Comparison of ENCODE assay signal across 30 cellular contexts in the genomic region with DNA sequence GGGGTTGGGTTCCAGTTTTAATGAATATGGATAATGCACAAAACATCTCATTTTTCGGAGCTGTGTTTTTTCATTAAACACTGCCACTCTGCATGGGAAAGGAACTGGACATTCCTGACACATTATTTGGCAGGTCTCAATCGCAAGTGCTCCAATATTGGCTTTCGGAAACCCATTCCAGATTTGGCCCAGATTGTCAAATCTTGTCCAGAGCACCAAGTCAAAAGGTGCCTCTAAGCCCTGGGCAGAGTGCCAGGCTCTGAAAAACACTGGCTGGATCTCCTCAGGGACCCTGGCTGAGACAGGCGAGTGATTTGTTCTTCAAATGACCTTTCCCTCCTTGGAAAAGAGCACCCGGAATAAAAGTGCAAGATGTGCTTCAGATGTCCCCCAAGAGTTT.
DNase-seq lines count a peak whose midpoint lies in the region; ATAC-seq, FAIRE-seq and TF ChIP-seq lines count a peak whose summit lies in the region.
"Had no signal": no experiment of that assay in that cellular context is flagged by ENCODE, and none has a peak within 500 bp of the region (broad histone marks: within the 10 kb centered on the region; RNA-seq: fewer than 3 reads in every experiment).

No MANE protein-coding gene starts in this region.

- H3K27ac ChIP-seq in thyroid gland: no peak overlapping the region
- no peak overlapping the region for H3K27ac ChIP-seq in pancreas
- H3K27ac ChIP-seq: BLaER1 treated with 17β-estradiol and CSF1 and Interleukin-3, amounts not matched to agents 10 nM and 100 nM; colonic mucosa; SJSA1 had no signal

- no peaks in the 10 kb centered on the region for H3K9me3 ChIP-seq in thyroid gland
- H3K9me3 ChIP-seq in pancreas: no peaks in the 10 kb centered on the region
- H3K9me3 ChIP-seq: colonic mucosa had no signal

- H3K4me3 Mint-ChIP-seq in chondrocyte (ENCODE audit: unreplicated experiment): no peak overlapping the region
- H3K4me3 Mint-ChIP-seq in activated naive CD8-positive, alpha-beta T cell treated with anti-CD3 and anti-CD28 coated beads, Interleukin-2, amount 50 U/mL, for 24 hours: no peak overlapping the region
- H3K4me3 Mint-ChIP-seq: activated CD8-positive, alpha-beta memory T cell treated with anti-CD3 and anti-CD28 coated beads, Interleukin-2, amount 10 ng/mL, durations not matched to agents 7 days and 5 days; effector memory CD8-positive, alpha-beta T cell; IgD-negative memory B cell; T-cell had no signal

- no peak for FAIRE-seq in pancreas (lab: Jason Lieb, UNC)
- FAIRE-seq: bronchial epithelial cell, frontal cortex, GM12878 had no signal

- H3K4me1 ChIP-seq in thyroid gland: no peaks in the 10 kb centered on the region
- no peaks in the 10 kb centered on the region for H3K4me1 ChIP-seq in pancreas
- H3K4me1 ChIP-seq: colonic mucosa, SJSA1 had no signal

- 32 to 41% methylated on average over 5 of the region's 5 CpGs for WGBS in thyroid gland, 2 donors
- 55 to 76% methylated on average over 5 of the region's 5 CpGs for WGBS in pancreas, 2 donors

- intact Hi-C loops in left ventricle myocardium superior (cut with micrococcal nuclease): no loop called here
- intact Hi-C loops in thyroid gland (cut with DNase I): no loop called here
- intact Hi-C loops in pancreas (cut with DNase I): no loop called here

- H3K36me3 ChIP-seq in thyroid gland (no peaks in the 10 kb centered on the region), pancreas (no peaks in the 10 kb centered on the region)
- H3K36me3 ChIP-seq: BLaER1 treated with 17β-estradiol and CSF1 and Interleukin-3, amounts not matched to agents 10 nM and 100 nM; colonic mucosa; SJSA1 had no signal

- TF ChIP-seq POLR2A in thyroid gland (IDR thresholded peaks at IDR 0.05): no peak

- H3K9me3 Mint-ChIP-seq in chondrocyte (ENCODE audit: low read depth): peaks cover 14% of the 10 kb centered on the region
- H3K9me3 Mint-ChIP-seq in activated naive CD8-positive, alpha-beta T cell treated with anti-CD3 and anti-CD28 coated beads, Interleukin-2, amount 50 U/mL, for 24 hours: peaks cover 7% of the 10 kb centered on the region
- H3K9me3 Mint-ChIP-seq: effector memory CD8-positive, alpha-beta T cell; T-cell had no signal

- no peaks in the 10 kb centered on the region for H3K36me3 Mint-ChIP-seq in chondrocyte (ENCODE audit: low read depth)
- H3K36me3 Mint-ChIP-seq in activated naive CD8-positive, alpha-beta T cell treated with anti-CD3 and anti-CD28 coated beads, Interleukin-2, amount 50 U/mL, for 24 hours (ENCODE audit: low read depth): no peaks in the 10 kb centered on the region

- peaks cover 20% of the 10 kb centered on the region for H3K4me1 Mint-ChIP-seq in chondrocyte (ENCODE audit: low read depth)
- H3K4me1 Mint-ChIP-seq in activated naive CD8-positive, alpha-beta T cell treated with anti-CD3 and anti-CD28 coated beads, Interleukin-2, amount 50 U/mL, for 24 hours: peaks cover 15% of the 10 kb centered on the region

- H3K27ac Mint-ChIP-seq in chondrocyte (ENCODE audit: unreplicated experiment): peak overlapping the region; percentile 82
- H3K27ac Mint-ChIP-seq in activated naive CD8-positive, alpha-beta T cell treated with anti-CD3 and anti-CD28 coated beads, Interleukin-2, amount 50 U/mL, for 24 hours: no peak overlapping the region
- H3K27ac Mint-ChIP-seq: activated CD8-positive, alpha-beta memory T cell treated with anti-CD3 and anti-CD28 coated beads, Interleukin-2, amount 10 ng/mL, durations not matched to agents 7 days and 5 days; effector memory CD8-positive, alpha-beta T cell; IgD-negative memory B cell; progenitor cell of endocrine pancreas; T-cell had no signal

- H3K27me3 Mint-ChIP-seq in chondrocyte (ENCODE audit: low read depth): no peaks in the 10 kb centered on the region
- no peaks in the 10 kb centered on the region for H3K27me3 Mint-ChIP-seq in activated naive CD8-positive, alpha-beta T cell treated with anti-CD3 and anti-CD28 coated beads, Interleukin-2, amount 50 U/mL, for 24 hours
- H3K27me3 Mint-ChIP-seq: activated CD8-positive, alpha-beta memory T cell treated with anti-CD3 and anti-CD28 coated beads, Interleukin-2, amount 10 ng/mL, durations not matched to agents 7 days and 5 days; effector memory CD8-positive, alpha-beta T cell; IgD-negative memory B cell; progenitor cell of endocrine pancreas; T-cell had no signal

- ATAC-seq in left ventricle myocardium superior (peak; percentile 70), pancreas (no peak)
- no peak for ATAC-seq in activated naive CD8-positive, alpha-beta T cell treated with anti-CD3 and anti-CD28 coated beads, Interleukin-2, amount 50 U/mL, for 24 hours
- ATAC-seq: activated CD8-positive, alpha-beta memory T cell treated with anti-CD3 and anti-CD28 coated beads, Interleukin-2, amount 10 ng/mL, durations not matched to agents 7 days and 5 days; effector memory CD8-positive, alpha-beta T cell; GM12878; left colon; T-cell had no signal

- no peak overlapping the region for H3K4me3 ChIP-seq in thyroid gland (replicated peaks in 1 of 3)
- H3K4me3 ChIP-seq in pancreas: no peak overlapping the region
- H3K4me3 ChIP-seq: BLaER1 treated with 17β-estradiol and CSF1 and Interleukin-3, amounts not matched to agents 10 nM and 100 nM; colonic mucosa; GM12878; SJSA1 had no signal

- peak; percentile 6 for DNase-seq in NCI-H2171 (lab: John Stamatoyannopoulos, UW)
- DNase-seq in chondrocyte (ENCODE audit: low spot score): no peak
- peak; percentile 54 for DNase-seq in left ventricle myocardium superior
- peak; percentile 73 to 74 for DNase-seq in thyroid gland
- no peak for DNase-seq in activated naive CD8-positive, alpha-beta T cell treated with anti-CD3 and anti-CD28 coated beads, Interleukin-2, amount 50 U/mL, for 24 hours
- DNase-seq in pancreas: no peak
- no peak for DNase-seq in NAMALWA (ENCODE audit: low spot score)
- DNase-seq: activated CD4-positive, CD25-positive, alpha-beta regulatory T cell; activated CD8-positive, alpha-beta memory T cell treated with anti-CD3 and anti-CD28 coated beads, Interleukin-2, amount 10 ng/mL, durations not matched to agents 7 days and 5 days; activated T-cell treated with anti-CD3 and anti-CD28 coated beads, Interleukin-2, amount 50 U/mL, for 48 hours; amniotic stem cell; colonic mucosa; effector memory CD8-positive, alpha-beta T cell; erythroblast; GOT3; hippocampal formation; left colon; mesendoderm; NCI-H1105 treated with DMSO at 0.1 percent for 48 hours; NCI-H1930; NCI-H2227 treated with DMSO at 0.1 percent for 48 hours; stimulated activated naive CD4-positive, alpha-beta T cell treated with Interleukin-2 at 50 U/mL for 16 hours; T-cell had no signal

- TF ChIP-seq CTCF in chondrocyte (IDR thresholded peaks at IDR 0.05): no peak
- TF ChIP-seq CTCF in thyroid gland (IDR thresholded peaks at IDR 0.05): no peak
- TF ChIP-seq CTCF in pancreas (IDR thresholded peaks at IDR 0.05): no peak

- H3K27me3 ChIP-seq in thyroid gland (no peaks in the 10 kb centered on the region), pancreas (no peaks in the 10 kb centered on the region)
- H3K27me3 ChIP-seq: BLaER1 treated with 17β-estradiol and CSF1 and Interleukin-3, amounts not matched to agents 10 nM and 100 nM; colonic mucosa; SJSA1 had no signal

Comparison
In these comparisons a context has a peak if more than half of its experiments do, and no peak if none do; other contexts are left out.
1. DNase-seq: peak in NCI-H2171 (single experiment), left ventricle myocardium superior (single experiment) and thyroid gland (2 of 2); none in chondrocyte (single experiment), activated naive CD8-positive, alpha-beta T cell treated with anti-CD3 and anti-CD28 coated beads, Interleukin-2, amount 50 U/mL, for 24 hours (single experiment), pancreas (0 of 6) and NAMALWA (single experiment).